ENCODE assay signal across 8 cellular contexts in the genomic region with DNA sequence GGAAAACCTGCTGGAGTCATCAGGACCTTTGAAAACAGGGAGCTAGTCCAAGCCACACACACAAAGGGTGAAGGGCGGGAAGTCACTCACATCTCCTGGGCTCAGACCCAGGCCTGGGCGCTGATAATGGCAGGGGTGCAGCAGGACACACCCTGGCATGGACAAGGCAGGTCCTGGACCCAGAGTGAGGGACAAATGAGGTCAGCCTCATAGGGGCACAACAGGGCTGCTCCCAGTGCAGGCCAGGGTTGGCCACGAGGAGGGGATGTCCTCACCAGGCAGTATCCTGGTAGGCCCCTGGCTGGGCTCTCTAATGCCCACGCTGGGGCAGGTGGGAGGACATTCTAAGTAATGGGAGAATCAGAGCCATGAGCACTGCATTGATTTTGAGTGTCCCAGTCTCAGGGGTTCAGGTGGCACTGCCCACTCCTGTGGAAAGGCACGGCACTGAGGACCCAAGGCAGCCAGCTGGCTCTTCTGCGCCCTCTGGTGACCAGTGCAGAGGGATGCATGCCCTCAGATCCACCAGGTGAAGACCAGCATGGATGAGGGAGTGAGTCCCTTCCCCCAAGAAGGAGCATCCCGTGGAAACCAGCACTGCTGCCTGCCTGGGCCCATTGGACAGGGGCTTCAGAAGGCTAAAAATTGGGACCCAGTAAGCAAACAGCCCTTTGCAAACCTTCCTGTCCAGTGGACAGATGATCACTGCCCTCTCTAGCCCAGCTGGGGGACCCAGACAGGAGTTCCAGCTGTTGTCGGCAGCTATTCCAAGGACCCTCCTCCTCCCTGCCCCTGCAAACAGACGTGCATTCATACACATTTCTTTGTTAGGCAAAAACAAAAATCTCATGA. TPM values are rescaled to one million over a fixed set of nuclear protein-coding genes. Genes with fewer than 3 reads are reported as not detected.
A peak's percentile ranks its signal among the peaks of the same experiment; 100 is the strongest.
DNase-seq lines count a peak whose midpoint lies in the region; ATAC-seq and TF ChIP-seq lines count a peak whose summit lies in the region.

No MANE protein-coding gene starts in this region.

- H3K4me3 ChIP-seq in NB4 (ENCODE audit: low read depth, low read length): no peak overlapping the region

- DNase-seq in activated gamma-delta T cell treated with Interleukin-2 at 50 U/mL for 16 hours: peak; percentile 66
- no peak for DNase-seq in activated gamma-delta T cell (lab: John Stamatoyannopoulos, UW)
- DNase-seq in NB4 (ENCODE audit: low read depth): peak; percentile 65
- DNase-seq in cerebellar cortex (ENCODE audit: low spot score): peak; percentile 78
- DNase-seq in left lobe of liver (ENCODE audit: low spot score): peak; percentile 95
- DNase-seq in stimulated activated CD4-positive, alpha-beta T cell treated with anti-CD3 and anti-CD28 coated beads, TNF-alpha, amount 100 ng/mL, for 24 hours (ENCODE audit: low read depth in 3 of 3): peak; percentile 35 to 63 (median 47)

- peak; percentile 89 to 93 for ATAC-seq in activated CD4-positive, CD25-positive, alpha-beta regulatory T cell treated with anti-CD3 and anti-CD28 coated beads, Interleukin-2, amount 50 U/mL, for 24 hours
- ATAC-seq in left lobe of liver (peak; percentile 93), GM21367 (IDR thresholded peaks at IDR 0.05; ENCODE audit: unreplicated experiment) (no peak)

- no peak for TF ChIP-seq POLR2A in NB4 (IDR thresholded peaks at IDR 0.05; ENCODE audit: extremely low read depth, insufficient read length)

- TF ChIP-seq CTCF in NB4 (IDR thresholded peaks at IDR 0.05; ENCODE audit: low read depth, low read length): peak; percentile 95

RNA-seq across cellular contexts. Expression of a gene that starts 23.3 kb away (rescaled TPM):
- 220 TPM for total RNA-seq in left lobe of liver
